1 cellular context compared by ENCODE assay signal in the genomic region with DNA sequence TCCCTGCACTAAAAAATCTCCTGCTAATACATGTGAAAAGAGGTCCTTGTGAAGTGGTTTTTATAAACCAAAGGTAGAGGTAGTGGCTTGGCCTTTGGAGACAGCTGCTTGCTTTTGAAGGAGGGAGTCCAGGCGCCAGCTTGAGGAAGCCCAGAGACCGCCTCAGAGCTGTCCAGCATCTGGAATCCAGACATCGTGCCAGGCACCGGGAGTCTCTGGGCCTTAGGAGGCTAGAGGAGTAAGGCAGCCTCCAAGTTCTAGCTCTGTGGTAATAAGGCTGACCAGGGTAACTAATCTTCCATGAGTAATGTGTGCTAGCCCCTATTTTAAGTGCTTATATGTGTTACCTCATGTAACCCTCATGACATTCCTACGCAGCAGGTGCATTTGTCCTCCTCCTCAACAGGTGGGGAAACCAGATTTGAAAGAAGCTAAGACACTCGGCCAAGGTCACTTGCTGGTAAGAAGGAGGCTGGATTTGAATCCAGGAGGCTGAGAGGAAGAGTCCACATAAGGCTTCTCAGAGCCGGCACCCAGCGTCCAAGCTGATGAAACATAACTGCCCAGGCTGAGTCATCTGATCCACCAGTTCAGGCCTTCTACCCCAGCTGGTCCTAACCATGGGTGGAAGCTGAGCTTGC.
TF ChIP-seq lines count a peak whose summit lies in the region.

No MANE protein-coding gene starts in this region.

TF ChIP-seq in IMR-90, 13 proteins besides CTCF, POLR2A, EP300 and RAD21 (continued from another document):
- TF ChIP-seq, protein P1, sequence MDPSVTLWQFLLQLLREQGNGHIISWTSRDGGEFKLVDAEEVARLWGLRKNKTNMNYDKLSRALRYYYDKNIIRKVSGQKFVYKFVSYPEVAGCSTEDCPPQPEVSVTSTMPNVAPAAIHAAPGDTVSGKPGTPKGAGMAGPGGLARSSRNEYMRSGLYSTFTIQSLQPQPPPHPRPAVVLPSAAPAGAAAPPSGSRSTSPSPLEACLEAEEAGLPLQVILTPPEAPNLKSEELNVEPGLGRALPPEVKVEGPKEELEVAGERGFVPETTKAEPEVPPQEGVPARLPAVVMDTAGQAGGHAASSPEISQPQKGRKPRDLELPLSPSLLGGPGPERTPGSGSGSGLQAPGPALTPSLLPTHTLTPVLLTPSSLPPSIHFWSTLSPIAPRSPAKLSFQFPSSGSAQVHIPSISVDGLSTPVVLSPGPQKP (IDR thresholded peaks at IDR 0.05; ENCODE audit: borderline replicate concordance, low read depth, low read length), result no peak
- TF ChIP-seq RFX5 (IDR thresholded peaks at IDR 0.05; ENCODE audit: low read depth, low read length), result no peak
- no peak for TF ChIP-seq MXI1 (IDR thresholded peaks at IDR 0.05; ENCODE audit: borderline replicate concordance, low read depth, low read length)
- TF ChIP-seq, protein P2, sequence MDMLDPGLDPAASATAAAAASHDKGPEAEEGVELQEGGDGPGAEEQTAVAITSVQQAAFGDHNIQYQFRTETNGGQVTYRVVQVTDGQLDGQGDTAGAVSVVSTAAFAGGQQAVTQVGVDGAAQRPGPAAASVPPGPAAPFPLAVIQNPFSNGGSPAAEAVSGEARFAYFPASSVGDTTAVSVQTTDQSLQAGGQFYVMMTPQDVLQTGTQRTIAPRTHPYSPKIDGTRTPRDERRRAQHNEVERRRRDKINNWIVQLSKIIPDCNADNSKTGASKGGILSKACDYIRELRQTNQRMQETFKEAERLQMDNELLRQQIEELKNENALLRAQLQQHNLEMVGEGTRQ (IDR thresholded peaks at IDR 0.05; ENCODE audit: low read depth, low read length), result no peak
- TF ChIP-seq SMC3 (IDR thresholded peaks at IDR 0.05; ENCODE audit: low read depth, low read length), result no peak
- TF ChIP-seq BHLHE40 (IDR thresholded peaks at IDR 0.05; ENCODE audit: low read depth, low read length), result no peak
- TF ChIP-seq RCOR1 (IDR thresholded peaks at IDR 0.05; ENCODE audit: insufficient replicate concordance, low read length), result no peak
- TF ChIP-seq MAZ (IDR thresholded peaks at IDR 0.05; ENCODE audit: borderline replicate concordance, low read depth, low read length), result no peak
- TF ChIP-seq FOS (IDR thresholded peaks at IDR 0.05; ENCODE audit: low read depth, low read length), result no peak
- TF ChIP-seq CHD1 (IDR thresholded peaks at IDR 0.05; ENCODE audit: low read depth, low read length), result no peak
